In genomic region chr17:75654176-75654575, GRCh38 we compare ENCODE assay signal across 11 cellular contexts. TPM values are rescaled to one million over a fixed set of nuclear protein-coding genes. Genes with fewer than 3 reads are reported as not detected.
DNase-seq lines count a peak whose midpoint lies in the region; ATAC-seq, FAIRE-seq and TF ChIP-seq lines count a peak whose summit lies in the region.
"Had no signal": no experiment of that assay in that cellular context is flagged by ENCODE, and none has a peak within 500 bp of the region (broad histone marks: within the 10 kb centered on the region; RNA-seq: fewer than 3 reads in every experiment).

No MANE protein-coding gene starts in this region.

- no peak for TF ChIP-seq CTCF in activated CD8-positive, alpha-beta T cell treated with anti-CD3 and anti-CD28 coated beads for 36 hours (IDR thresholded peaks at IDR 0.05)
- TF ChIP-seq CTCF in testis (IDR thresholded peaks at IDR 0.05) (no peak), H9 (conservative IDR thresholded peaks at IDR 0.05) (no peak)

- no peak overlapping the region for H2AK5ac ChIP-seq in H9 (ENCODE audit: insufficient read length, low read length)

- H3K27ac Mint-ChIP-seq in activated CD8-positive, alpha-beta T cell treated with anti-CD3 and anti-CD28 coated beads, Interleukin-2, amount 10 ng/mL, durations not matched to agents 7 days and 5 days: peak overlapping the region; percentile 35
- H3K27ac Mint-ChIP-seq in activated CD8-positive, alpha-beta T cell treated with anti-CD3 and anti-CD28 coated beads for 36 hours: no peak overlapping the region
- H3K27ac Mint-ChIP-seq in H9: no peak overlapping the region
- H3K27ac Mint-ChIP-seq: activated CD4-positive, alpha-beta T cell treated with anti-CD3 and anti-CD28 coated beads, Interleukin-2, amount 10 ng/mL, durations not matched to agents 24 days and 14 days had no signal

- H3K4ac ChIP-seq in H9 (ENCODE audit: low read depth, low read length): no peak overlapping the region

- no peaks in the 10 kb centered on the region for H3K79me1 ChIP-seq in H9 (ENCODE audit: insufficient read depth, low read depth, low read length, poor library complexity, severe bottlenecking)

- POLR2A ChIA-PET in activated CD8-positive, alpha-beta T cell treated with anti-CD3 and anti-CD28 coated beads, Interleukin-2, amount 10 ng/mL, durations not matched to agents 7 days and 5 days (lab: Charles Lee): interaction anchor here (1.7 kb wide), 1 partner anchor 13 kb away, joined by 9 read pairs; the partner anchor contains the start of genes RECQL5 and SAP30BP
- POLR2A ChIA-PET in activated CD8-positive, alpha-beta T cell treated with anti-CD3 and anti-CD28 coated beads for 36 hours (lab: Charles Lee): interaction anchor here (0.6 to 1.6 kb wide), 2 partner anchors 17 to 29 kb away, joined by 3 to 5 read pairs; no protein-coding TSS in a partner anchor

- no peak overlapping the region for H4K5ac ChIP-seq in H9 (ENCODE audit: insufficient read length, low read depth, low read length)

- H3K4me3 ChIP-seq in small intestine (ENCODE audit: low read depth in 1 of 2, low read length in 2 of 2): no peak overlapping the region
- no peak overlapping the region for H3K4me3 ChIP-seq in testis

- intact Hi-C loops in activated CD8-positive, alpha-beta T cell treated with anti-CD3 and anti-CD28 coated beads for 36 hours (cut with micrococcal nuclease): no loop called here
- intact Hi-C loops in testis (cut with DNase I; ENCODE audit: low total_unique reads): no loop called here

- no peak overlapping the region for H3K4me3 Mint-ChIP-seq in activated CD8-positive, alpha-beta T cell treated with anti-CD3 and anti-CD28 coated beads, Interleukin-2, amount 10 ng/mL, durations not matched to agents 7 days and 5 days
- no peak overlapping the region for H3K4me3 Mint-ChIP-seq in activated CD8-positive, alpha-beta T cell treated with anti-CD3 and anti-CD28 coated beads for 36 hours
- H3K4me3 Mint-ChIP-seq in H9: no peak overlapping the region
- H3K4me3 Mint-ChIP-seq: activated CD4-positive, alpha-beta T cell treated with anti-CD3 and anti-CD28 coated beads, Interleukin-2, amount 10 ng/mL, durations not matched to agents 24 days and 14 days had no signal

- H3K56ac ChIP-seq in H9 (ENCODE audit: insufficient read length, low read depth, low read length): no peak overlapping the region

- H3K23me2 ChIP-seq in H9 (ENCODE audit: insufficient read length, low read depth, low read length, poor library complexity, severe bottlenecking): no peaks in the 10 kb centered on the region

- CTCF ChIA-PET in activated CD8-positive, alpha-beta T cell treated with anti-CD3 and anti-CD28 coated beads, Interleukin-2, amount 10 ng/mL, durations not matched to agents 7 days and 5 days (lab: Charles Lee): interaction anchor here (0.8 to 11.9 kb wide), 13 partner anchors 9 to 110 kb away, joined by 3 to 134 read pairs (median 5); partner anchors contain the start of gene SMIM5
- CTCF ChIA-PET in activated CD8-positive, alpha-beta T cell treated with anti-CD3 and anti-CD28 coated beads for 36 hours (lab: Charles Lee): interaction anchor here (0.6 to 8.0 kb wide), 15 partner anchors 9 to 318 kb away, joined by 3 to 79 read pairs (median 4); partner anchors contain the start of gene SMIM5

- no peak overlapping the region for H2AFZ ChIP-seq in H9 (ENCODE audit: low read length)

- H2BK20ac ChIP-seq in H9 (ENCODE audit: low read depth, low read length, poor library complexity, severe bottlenecking): no peak overlapping the region

- no peak overlapping the region for H4K8ac ChIP-seq in H9 (replicated peaks; ENCODE audit: insufficient read length, low read depth, low read length)

- peaks cover 15% of the 10 kb centered on the region for H3K4me1 Mint-ChIP-seq in activated CD8-positive, alpha-beta T cell treated with anti-CD3 and anti-CD28 coated beads, Interleukin-2, amount 10 ng/mL, durations not matched to agents 7 days and 5 days (ENCODE audit: low read depth)
- H3K4me1 Mint-ChIP-seq in activated CD8-positive, alpha-beta T cell treated with anti-CD3 and anti-CD28 coated beads for 36 hours (ENCODE audit: low read depth): peaks cover 5% of the 10 kb centered on the region
- peaks cover 2% of the 10 kb centered on the region in 2 experiments; a peak in 2 of 4 replicates for H3K4me1 Mint-ChIP-seq in H9

- no peak overlapping the region for H3K9ac ChIP-seq in H9 (ENCODE audit: extremely low read depth, insufficient read length, low read length)

- H3K4me2 ChIP-seq in H9 (ENCODE audit: insufficient read depth, insufficient read length, low read length): no peak overlapping the region

- no peaks in the 10 kb centered on the region for H3K9me3 Mint-ChIP-seq in activated CD8-positive, alpha-beta T cell treated with anti-CD3 and anti-CD28 coated beads, Interleukin-2, amount 10 ng/mL, durations not matched to agents 7 days and 5 days (ENCODE audit: insufficient read depth)
- no peaks in the 10 kb centered on the region for H3K9me3 Mint-ChIP-seq in activated CD8-positive, alpha-beta T cell treated with anti-CD3 and anti-CD28 coated beads for 36 hours
- no peaks in the 10 kb centered on the region for H3K9me3 Mint-ChIP-seq in H9
- H3K9me3 Mint-ChIP-seq: activated CD4-positive, alpha-beta T cell treated with anti-CD3 and anti-CD28 coated beads, Interleukin-2, amount 10 ng/mL, durations not matched to agents 24 days and 14 days had no signal

- WGBS in small intestine, 3 donors: 19 to 42% (median 23%) methylated on average over 2 of the region's 2 CpGs
- WGBS in testis, 2 donors: 36 to 56% methylated on average over 2 of the region's 2 CpGs
- no CpG with 5 or more reads among the region's 2 CpGs for WGBS in H9 (ENCODE audit: extremely low coverage, insufficient read length, low lambda C conversion rate)

- no peak overlapping the region for H3K23ac ChIP-seq in H9 (ENCODE audit: insufficient read length, low read depth, low read length)

- no peak for ATAC-seq in activated CD8-positive, alpha-beta T cell treated with anti-CD3 and anti-CD28 coated beads, Interleukin-2, amount 10 ng/mL, durations not matched to agents 7 days and 5 days
- no peak for ATAC-seq in activated CD8-positive, alpha-beta T cell treated with anti-CD3 and anti-CD28 coated beads for 36 hours
- ATAC-seq in SK-N-SH treated with all-trans-retinoic acid at 6 μM for 48 hours: peak; percentile 55
- no peak for ATAC-seq in GM18907 (IDR thresholded peaks at IDR 0.05; ENCODE audit: unreplicated experiment)

- no peak overlapping the region for H2BK12ac ChIP-seq in H9 (ENCODE audit: insufficient read length, low read depth, low read length)

- peaks cover 1 to 13% of the 10 kb centered on the region in 2 donors for H3K36me3 ChIP-seq in small intestine (ENCODE audit: control insufficient read depth in 2 of 2, insufficient read depth in 2 of 2, low read length in 2 of 2)
- H3K36me3 ChIP-seq in testis (ENCODE audit: low read depth, missing control alignments): no peaks in the 10 kb centered on the region

- no peaks in the 10 kb centered on the region for H3K79me2 ChIP-seq in H9 (ENCODE audit: insufficient read depth, low read length)

- no peaks in the 10 kb centered on the region for H3K27me3 ChIP-seq in small intestine (ENCODE audit: control insufficient read depth in 2 of 2, insufficient read depth in 2 of 2, low read length in 2 of 2)
- no peaks in the 10 kb centered on the region for H3K27me3 ChIP-seq in testis
- H3K27me3 ChIP-seq in H9 (ENCODE audit: insufficient read depth, low read length): no peaks in the 10 kb centered on the region

- H3K27me3 Mint-ChIP-seq in activated CD8-positive, alpha-beta T cell treated with anti-CD3 and anti-CD28 coated beads, Interleukin-2, amount 10 ng/mL, durations not matched to agents 7 days and 5 days (ENCODE audit: low read depth): no peaks in the 10 kb centered on the region
- H3K27me3 Mint-ChIP-seq in activated CD8-positive, alpha-beta T cell treated with anti-CD3 and anti-CD28 coated beads for 36 hours: no peaks in the 10 kb centered on the region
- H3K27me3 Mint-ChIP-seq in H9 (ENCODE audit: low read depth): no peaks in the 10 kb centered on the region
- H3K27me3 Mint-ChIP-seq: activated CD4-positive, alpha-beta T cell treated with anti-CD3 and anti-CD28 coated beads, Interleukin-2, amount 10 ng/mL, durations not matched to agents 24 days and 14 days had no signal

- no peaks in the 10 kb centered on the region for H4K20me1 ChIP-seq in H9 (ENCODE audit: control insufficient read depth, insufficient read depth, insufficient read length)

- H2BK120ac ChIP-seq in H9 (ENCODE audit: low read depth, low read length, poor library complexity, severe bottlenecking): no peak overlapping the region

- no peak overlapping the region for H2BK5ac ChIP-seq in H9 (ENCODE audit: insufficient read length, low read length)

- no peak overlapping the region for H3T11ph ChIP-seq in H9 (ENCODE audit: low read length)

- FAIRE-seq in frontal cortex (lab: Jason Lieb, UNC) (peak; percentile 39), small intestine (lab: Jason Lieb, UNC) (no peak)

- no peak for DNase-seq in activated CD8-positive, alpha-beta T cell treated with anti-CD3 and anti-CD28 coated beads, Interleukin-2, amount 10 ng/mL, durations not matched to agents 7 days and 5 days
- no peak for DNase-seq in activated CD8-positive, alpha-beta T cell treated with anti-CD3 and anti-CD28 coated beads for 36 hours
- DNase-seq in frontal cortex (ENCODE audit: low spot score in 2 of 2) (no peak), small intestine (peak; percentile 48), testis (no peak), H9 (no peak)
- DNase-seq: activated CD4-positive, alpha-beta T cell treated with anti-CD3 and anti-CD28 coated beads, Interleukin-2, amount 10 ng/mL, durations not matched to agents 24 days and 14 days; NCI-H187 treated with DMSO at 0.1 percent for 48 hours had no signal

- no peak overlapping the region for H3K18ac ChIP-seq in H9 (ENCODE audit: insufficient read length, low read depth, low read length)

- TF ChIP-seq POLR2A in testis (IDR thresholded peaks at IDR 0.05): no peak

- H2BK15ac ChIP-seq in H9 (ENCODE audit: low read depth, low read length): no peak overlapping the region

- H3K36me3 Mint-ChIP-seq in activated CD8-positive, alpha-beta T cell treated with anti-CD3 and anti-CD28 coated beads, Interleukin-2, amount 10 ng/mL, durations not matched to agents 7 days and 5 days (ENCODE audit: low read depth): peaks cover 17% of the 10 kb centered on the region
- H3K36me3 Mint-ChIP-seq in activated CD8-positive, alpha-beta T cell treated with anti-CD3 and anti-CD28 coated beads for 36 hours (ENCODE audit: low read depth): peaks cover 23% of the 10 kb centered on the region
- H3K36me3 Mint-ChIP-seq in H9 (ENCODE audit: insufficient read depth in 1 of 3, low read depth in 3 of 3): peaks cover 11 to 56% (median 50%) of the 10 kb centered on the region in 3 experiments; a peak in 6 of 7 replicates

- H4K91ac ChIP-seq in H9 (ENCODE audit: insufficient read length, low read depth, low read length): no peak overlapping the region

- H3K27ac ChIP-seq in small intestine (ENCODE audit: low read depth in 1 of 2, low read length in 1 of 2) (no peak overlapping the region), testis (no peak overlapping the region), H9 (ENCODE audit: insufficient read length, low read depth, low read length) (no peak overlapping the region)

- no peak overlapping the region for H3K14ac ChIP-seq in H9 (ENCODE audit: insufficient read depth, low read length)

- H3K9me3 ChIP-seq in small intestine (ENCODE audit: control insufficient read depth, low read depth): no peaks in the 10 kb centered on the region
- no peaks in the 10 kb centered on the region for H3K9me3 ChIP-seq in testis
- H3K9me3 ChIP-seq in H9 (ENCODE audit: control insufficient read depth, low read depth, low read length): no peaks in the 10 kb centered on the region

- H3K4me1 ChIP-seq in small intestine (ENCODE audit: control insufficient read depth in 2 of 2, insufficient read depth in 1 of 2, low read depth in 1 of 2, low read length in 1 of 2) (no peaks in the 10 kb centered on the region), testis (no peaks in the 10 kb centered on the region), H9 (ENCODE audit: insufficient read depth, low read length) (no peaks in the 10 kb centered on the region)

RNA-seq across cellular contexts. Expression of gene RECQL5, which starts 12.8 kb away (rescaled TPM):
- total RNA-seq in activated CD8-positive, alpha-beta T cell treated with anti-CD3 and anti-CD28 coated beads, Interleukin-2, amount 10 ng/mL, durations not matched to agents 7 days and 5 days: 10 to 100 TPM; 37.6 to 43.9 TPM
- total RNA-seq in activated CD8-positive, alpha-beta T cell treated with anti-CD3 and anti-CD28 coated beads for 36 hours: 10 to 100 TPM; 33.3 to 34.2 TPM
- 6.1 TPM for total RNA-seq in frontal cortex
- 10 to 100 TPM; 14.6 to 20.2 (median 15.7) TPM for polyA plus RNA-seq in small intestine
- 10 to 100 TPM; 81.4 to 99.6 TPM for total RNA-seq in testis
- polyA plus RNA-seq in testis (ENCODE audit: insufficient read depth, low read depth, low replicate concordance): 60.0 TPM
- total RNA-seq in H9 (2021): 40.0 and 40.1 TPM in 2 replicates

RNA-seq across cellular contexts. Expression of gene SAP30BP, which starts 13.0 kb away (rescaled TPM):
- 10 to 100 TPM; 88.7 to 93.7 TPM for total RNA-seq in activated CD8-positive, alpha-beta T cell treated with anti-CD3 and anti-CD28 coated beads, Interleukin-2, amount 10 ng/mL, durations not matched to agents 7 days and 5 days
- total RNA-seq in activated CD8-positive, alpha-beta T cell treated with anti-CD3 and anti-CD28 coated beads for 36 hours: 10 to 100 TPM; 73.0 to 75.8 TPM
- 39.9 TPM for total RNA-seq in frontal cortex
- polyA plus RNA-seq in small intestine: 10 to 100 TPM; 52.6 to 92.7 (median 83.2) TPM
- total RNA-seq in testis: 10 to 100 TPM; 86.9 to 95.9 TPM
- 78.4 TPM for polyA plus RNA-seq in testis (ENCODE audit: insufficient read depth, low read depth, low replicate concordance)
- 82.6 and 89.7 TPM in 2 replicates for total RNA-seq in H9 (2021)

RNA-seq across cellular contexts. Expression of gene SMIM5, which starts 20.9 kb away (rescaled TPM):
- under 1 TPM in 1 of 2 experiments, not detected in 1; 0.31 TPM for total RNA-seq in activated CD8-positive, alpha-beta T cell treated with anti-CD3 and anti-CD28 coated beads, Interleukin-2, amount 10 ng/mL, durations not matched to agents 7 days and 5 days
- under 1 TPM; 0.07 to 0.25 TPM for total RNA-seq in activated CD8-positive, alpha-beta T cell treated with anti-CD3 and anti-CD28 coated beads for 36 hours
- under 0.01 TPM for total RNA-seq in frontal cortex
- polyA plus RNA-seq in small intestine: 100 to 1,000 TPM in 1 of 3 donors, 10 to 100 TPM in 2; 11.1 to 114 (median 94.6) TPM
- 1 to 10 TPM; 2.0 TPM for total RNA-seq in testis
- 1.9 TPM for polyA plus RNA-seq in testis (ENCODE audit: insufficient read depth, low read depth, low replicate concordance)
- total RNA-seq in H9 (2021): 0.20 and 0.24 TPM in 2 replicates
- total RNA-seq: RPMI7951 had no signal
